Comparison of ENCODE assay signal across 29 cellular contexts in genomic region chr10:97121084-97121483, GRCh38.
"Had no signal": no experiment of that assay in that cellular context is flagged by ENCODE, and none has a peak within 500 bp of the region (broad histone marks: within the 10 kb centered on the region; RNA-seq: fewer than 3 reads in every experiment).

No MANE protein-coding gene starts in this region.

- ATAC-seq: activated T-cell treated with anti-CD3 and anti-CD28 coated beads, Interleukin-2, amount 50 U/mL, for 72 hours; body of pancreas; gastrocnemius medialis; left colon; naive thymus-derived CD4-positive, alpha-beta T cell; sciatic nerve; stimulated activated effector memory CD8-positive, alpha-beta T cell treated with anti-CD3 and anti-CD28 coated beads, Interleukin-12 subunit alpha, Interleukin-12 subunit beta, amount 100 ng/mL, for 72 hours had no signal

- H3K9me3 ChIP-seq: body of pancreas, gastrocnemius medialis, pancreas, prostate gland, thoracic aorta, uterus had no signal

- H3K36me3 Mint-ChIP-seq: activated naive CD8-positive, alpha-beta T cell; mesothelial cell of epicardium; naive thymus-derived CD4-positive, alpha-beta T cell; stimulated activated effector memory CD8-positive, alpha-beta T cell treated with anti-CD3 and anti-CD28 coated beads, Interleukin-12 subunit alpha, Interleukin-12 subunit beta, amount 100 ng/mL, for 72 hours had no signal

- H3K4me3 ChIP-seq: body of pancreas, coronary artery, dorsolateral prefrontal cortex, gastrocnemius medialis, hepatocyte, pancreas, prostate gland, skin epidermis, thoracic aorta, uterus had no signal

- DNase-seq: activated B cell treated with CpG ODN at 0.5 μM for 24 hours; activated CD4-positive, alpha-beta T cell treated with anti-CD3 and anti-CD28 coated beads for 4 hours; activated CD4-positive, alpha-beta T cell treated with anti-CD3 and anti-CD28 coated beads, Interleukin-2, amount 50 U/mL, for 4 hours; activated naive CD4-positive, alpha-beta T cell treated with Interleukin-2 at 50 U/mL for 16 hours; activated T-cell treated with anti-CD3 and anti-CD28 coated beads for 4 hours; activated T-cell treated with anti-CD3 and anti-CD28 coated beads, Interleukin-2, amount 50 U/mL, for 72 hours; body of pancreas; effector memory CD4-positive, alpha-beta T cell; gastrocnemius medialis; left colon; naive thymus-derived CD4-positive, alpha-beta T cell; nucleus accumbens; retina; stimulated activated CD4-positive, alpha-beta T cell treated with anti-CD3 and anti-CD28 coated beads, Interleukin-4, amount 100 ng/mL, for 24 hours; T-helper 9 cell; uterus had no signal

- H3K36me3 ChIP-seq: gastrocnemius medialis, pancreas, prostate gland, thoracic aorta, uterus had no signal

- H3K4me1 ChIP-seq: body of pancreas, pancreas, prostate gland, uterus had no signal

- H3K4me1 Mint-ChIP-seq: activated B cell treated with CpG ODN at 0.5 μM for 24 hours; mesothelial cell of epicardium; naive thymus-derived CD4-positive, alpha-beta T cell; stimulated activated effector memory CD8-positive, alpha-beta T cell treated with anti-CD3 and anti-CD28 coated beads, Interleukin-12 subunit alpha, Interleukin-12 subunit beta, amount 100 ng/mL, for 72 hours had no signal

- H3K4me3 Mint-ChIP-seq: activated B cell treated with CpG ODN at 0.5 μM for 24 hours; activated naive CD8-positive, alpha-beta T cell; activated T-cell treated with anti-CD3 and anti-CD28 coated beads, Interleukin-2, amount 50 U/mL, for 72 hours; mesothelial cell of epicardium; naive thymus-derived CD4-positive, alpha-beta T cell; stimulated activated effector memory CD8-positive, alpha-beta T cell treated with anti-CD3 and anti-CD28 coated beads, Interleukin-12 subunit alpha, Interleukin-12 subunit beta, amount 100 ng/mL, for 72 hours; stimulated activated naive CD8-positive, alpha-beta T cell treated with anti-CD3 and anti-CD28 coated beads, Interleukin-15, Interleukin-2, amounts not matched to agents 100 ng/mL and 50 ng/mL, for 24 hours; type B pancreatic cell had no signal

- H3K27ac ChIP-seq: body of pancreas, coronary artery, gastrocnemius medialis, hepatocyte, pancreas, prostate gland, skin epidermis, thoracic aorta, uterus had no signal

- H3K27me3 ChIP-seq: dorsolateral prefrontal cortex, gastrocnemius medialis, pancreas, uterus had no signal

- H3K27ac Mint-ChIP-seq: activated B cell treated with CpG ODN at 0.5 μM for 24 hours; activated naive CD8-positive, alpha-beta T cell; activated T-cell treated with anti-CD3 and anti-CD28 coated beads, Interleukin-2, amount 50 U/mL, for 72 hours; mesothelial cell of epicardium; naive thymus-derived CD4-positive, alpha-beta T cell; stimulated activated effector memory CD8-positive, alpha-beta T cell treated with anti-CD3 and anti-CD28 coated beads, Interleukin-12 subunit alpha, Interleukin-12 subunit beta, amount 100 ng/mL, for 72 hours; stimulated activated naive CD8-positive, alpha-beta T cell treated with anti-CD3 and anti-CD28 coated beads, Interleukin-15, Interleukin-2, amounts not matched to agents 100 ng/mL and 50 ng/mL, for 24 hours; type B pancreatic cell had no signal

- H3K9me3 Mint-ChIP-seq: activated B cell treated with CpG ODN at 0.5 μM for 24 hours; activated T-cell treated with anti-CD3 and anti-CD28 coated beads, Interleukin-2, amount 50 U/mL, for 72 hours; mesothelial cell of epicardium; naive thymus-derived CD4-positive, alpha-beta T cell; stimulated activated effector memory CD8-positive, alpha-beta T cell treated with anti-CD3 and anti-CD28 coated beads, Interleukin-12 subunit alpha, Interleukin-12 subunit beta, amount 100 ng/mL, for 72 hours; stimulated activated naive CD8-positive, alpha-beta T cell treated with anti-CD3 and anti-CD28 coated beads, Interleukin-15, Interleukin-2, amounts not matched to agents 100 ng/mL and 50 ng/mL, for 24 hours; type B pancreatic cell had no signal
